ENCODE assay signal across 25 cellular contexts in the genomic region with DNA sequence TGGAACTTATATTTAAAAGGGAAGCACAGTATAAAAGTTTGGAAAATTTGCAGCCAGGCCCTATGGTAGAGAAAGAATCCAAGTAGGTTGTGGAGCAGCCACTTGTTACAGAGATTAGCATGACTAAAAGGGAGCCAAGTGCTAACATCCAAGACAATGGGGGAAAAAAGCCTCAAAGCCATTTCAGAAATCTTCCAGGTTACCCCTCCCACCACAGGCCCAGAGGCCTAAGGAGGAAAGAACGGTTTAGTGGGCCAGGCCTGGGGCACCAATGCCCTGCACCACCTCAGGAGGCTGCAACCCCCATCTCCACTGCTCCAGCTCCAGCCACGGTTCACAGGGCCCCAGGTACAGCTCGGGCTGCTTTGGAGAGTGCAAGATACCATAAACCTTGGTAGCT.
DNase-seq lines count a peak whose midpoint lies in the region; ATAC-seq, FAIRE-seq and TF ChIP-seq lines count a peak whose summit lies in the region.
"Had no signal": no experiment of that assay in that cellular context is flagged by ENCODE, and none has a peak within 500 bp of the region (broad histone marks: within the 10 kb centered on the region; RNA-seq: fewer than 3 reads in every experiment).

No MANE protein-coding gene starts in this region.

- no peak overlapping the region for H2AFZ ChIP-seq in H1 (ENCODE audit: low read length)

- TF ChIP-seq CTCF in HEK293 (tag by site-specific recombination; IDR thresholded peaks at IDR 0.05) (no peak), H1 (IDR thresholded peaks at IDR 0.05; ENCODE audit: control extremely low read depth in 1 of 3, insufficient read depth in 1 of 3, low read depth in 1 of 3, low read length in 3 of 3) (no peak)

- H3K23ac ChIP-seq in H1 (ENCODE audit: insufficient read length): no peak overlapping the region

- peaks cover 17 to 32% (median 24%) of the 10 kb centered on the region in 5 donors for H3K27me3 Mint-ChIP-seq in naive thymus-derived CD4-positive, alpha-beta T cell

- no peak overlapping the region for H3K56ac ChIP-seq in H1 (replicated peaks; ENCODE audit: insufficient read length, low read depth, low read length)

- H4K5ac ChIP-seq in H1 (ENCODE audit: insufficient read length, low read depth, low read length): no peak overlapping the region

- ATAC-seq in left ventricle myocardium superior: no peak
- ATAC-seq in naive thymus-derived CD4-positive, alpha-beta T cell: no peak
- ATAC-seq: CD8-positive, alpha-beta T cell; Right ventricle myocardium inferior had no signal

- H3K4ac ChIP-seq in H1 (replicated peaks; ENCODE audit: insufficient read length, low read depth, low read length): no peak overlapping the region

- DNase-seq in ELF-1 (ENCODE audit: low read depth, low spot score): peak; percentile 73
- no peak for DNase-seq in H1 (ENCODE audit: low read depth in 1 of 2, low spot score in 2 of 2)
- DNase-seq in iPS-NIHi11 (ENCODE audit: low spot score): peak; percentile 55
- DNase-seq in foreskin melanocyte: no peak
- DNase-seq in left ventricle myocardium superior: no peak
- DNase-seq in effector CD8-positive, alpha-beta T cell (lab: John Stamatoyannopoulos, UW): no peak
- DNase-seq in naive thymus-derived CD4-positive, alpha-beta T cell: no peak
- DNase-seq: AML-193; C1 segment of cervical spinal cord; CD8-positive, alpha-beta T cell; DND-41; GOT3; HFFc6; KG1; NCI-H1092 treated with DMSO at 0.1 percent for 48 hours; NCI-H1436 treated with DMSO at 0.1 percent for 48 hours; NCI-H1930; NCI-H345; NCI-H524 treated with DMSO at 0.1 percent for 48 hours; NCI-H82 had no signal

- H2BK15ac ChIP-seq in H1 (ENCODE audit: low read length): no peak overlapping the region

- H2BK120ac ChIP-seq in H1 (replicated peaks; ENCODE audit: low read depth, low read length): no peak overlapping the region

- H3K18ac ChIP-seq in H1 (ENCODE audit: extremely low read depth, low read length): no peak overlapping the region

- H3K79me1 ChIP-seq in H1 (ENCODE audit: low read depth, low read length): peaks cover 9% of the 10 kb centered on the region; the same call in 1 of the 2 replicates

- H3K27ac Mint-ChIP-seq in naive thymus-derived CD4-positive, alpha-beta T cell: no peak overlapping the region
- H3K27ac Mint-ChIP-seq: CD8-positive, alpha-beta T cell; HFFc6 had no signal

- FAIRE-seq in H1 (lab: Jason Lieb, UNC): no peak
- FAIRE-seq: GM12891, RCC 7860 had no signal

- no peak overlapping the region for H3K4me3 Mint-ChIP-seq in naive thymus-derived CD4-positive, alpha-beta T cell
- H3K4me3 Mint-ChIP-seq: CD8-positive, alpha-beta T cell; HFFc6 had no signal

- no peaks in the 10 kb centered on the region for H3K27me3 ChIP-seq in H1 (replicated peaks in 1 of 4; ENCODE audit: control insufficient read depth in 3 of 4, extremely low read depth in 1 of 4, insufficient read depth in 3 of 4, low read length in 3 of 4)
- H3K27me3 ChIP-seq in naive thymus-derived CD4-positive, alpha-beta T cell (ENCODE audit: control insufficient read depth in 2 of 2, insufficient read depth in 2 of 2, low read length in 2 of 2): peaks cover 0 to 1% of the 10 kb centered on the region in 2 donors
- H3K27me3 ChIP-seq: SJSA1 had no signal

- CTCF ChIA-PET in HEK293 (lab: Yijun Ruan, JAX): interaction anchor here (0.5 to 2.7 kb wide), 3 partner anchors 14 to 189 kb away, joined by 3 to 12 read pairs (median 3); no protein-coding TSS in a partner anchor
- CTCF ChIA-PET in H1 (lab: Charles Lee; ENCODE audit: partially characterized antibody): interaction anchor here (0.9 to 17.0 kb wide), 4 partner anchors 9 to 17 kb away, joined by 3 to 345 read pairs (median 12); no protein-coding TSS in a partner anchor
- CTCF ChIA-PET in naive thymus-derived CD4-positive, alpha-beta T cell (lab: Charles Lee): no interaction called here

- no peak overlapping the region for H2BK20ac ChIP-seq in H1 (ENCODE audit: low read length)

- H3K4me2 ChIP-seq in H1 (ENCODE audit: insufficient read depth in 1 of 2, low read depth in 2 of 2, low read length in 2 of 2): peak overlapping the region; percentile 34 to 43; a peak in 3 of 4 replicates

- peaks cover 0 to 22% (median 12%) of the 10 kb centered on the region in 11 donors for H3K9me3 Mint-ChIP-seq in naive thymus-derived CD4-positive, alpha-beta T cell

- H2AK5ac ChIP-seq in H1 (ENCODE audit: low read depth, low read length): no peak overlapping the region

- peaks cover 2% of the 10 kb centered on the region for H3K4me1 ChIP-seq in HEK293 (ENCODE audit: control insufficient read depth, insufficient read depth, low read length)
- H3K4me1 ChIP-seq in H1 (replicated peaks in 1 of 4; ENCODE audit: control insufficient read depth in 3 of 4, insufficient read depth in 4 of 4, low read length in 3 of 4): peaks cover 0 to 35% (median 13%) of the 10 kb centered on the region in 4 experiments; a peak in 5 of 7 replicates
- H3K4me1 ChIP-seq in naive thymus-derived CD4-positive, alpha-beta T cell (ENCODE audit: control insufficient read depth in 2 of 2, insufficient read depth in 2 of 2, low read length in 2 of 2): no peaks in the 10 kb centered on the region

- H3K9ac ChIP-seq in H1 (replicated peaks in 1 of 4; ENCODE audit: extremely low read depth in 1 of 4, low read depth in 3 of 4, low read length in 3 of 4): no peak overlapping the region

- no peak overlapping the region; the same call in 1 of the 2 replicates for H2BK5ac ChIP-seq in H1 (ENCODE audit: low read depth, low read length)

- H3K4me1 Mint-ChIP-seq in naive thymus-derived CD4-positive, alpha-beta T cell: peaks cover 0 to 1% (median 0%) of the 10 kb centered on the region in 7 donors

- no peak overlapping the region for H4K91ac ChIP-seq in H1 (replicated peaks; ENCODE audit: insufficient read length, low read length)

- peaks cover 10 to 12% of the 10 kb centered on the region in 2 experiments for H4K20me1 ChIP-seq in H1 (replicated peaks in 1 of 2; ENCODE audit: control insufficient read depth in 1 of 2, insufficient read depth in 2 of 2, low read length in 2 of 2)

- no peak for TF ChIP-seq RAD21 in H1 (IDR thresholded peaks at IDR 0.05 in 1 of 2, conservative IDR thresholded peaks at IDR 0.05 in 1 of 2; ENCODE audit: low read depth in 2 of 2, low read length in 2 of 2)

- H2BK12ac ChIP-seq in H1 (ENCODE audit: low read depth, low read length): 0 out of 2 replicates have a peak overlapping the region, but pooled peaks have one; percentile 23

- peaks cover 0 to 6% (median 0%) of the 10 kb centered on the region in 5 donors for H3K36me3 Mint-ChIP-seq in naive thymus-derived CD4-positive, alpha-beta T cell

- H3K79me2 ChIP-seq in H1 (ENCODE audit: control insufficient read depth in 1 of 2, insufficient read depth in 2 of 2, low read length in 2 of 2): peaks cover 8 to 96% of the 10 kb centered on the region in 2 experiments

- H4K8ac ChIP-seq in H1 (ENCODE audit: extremely low read depth, insufficient read depth, low read length): peak overlapping the region; percentile 5; the same call in 1 of the 2 replicates

- TF ChIP-seq EP300 in H1 (IDR thresholded peaks at IDR 0.05; ENCODE audit: borderline replicate concordance in 1 of 2, low read depth in 2 of 2, low read length in 2 of 2): peak in 1 of 2 experiments; percentile 54; a peak in 1 of 3 replicates

- no peak overlapping the region for H3K14ac ChIP-seq in H1 (ENCODE audit: insufficient read length)

- no peaks in the 10 kb centered on the region for H3K23me2 ChIP-seq in H1 (ENCODE audit: low read depth, low read length)

- 81% methylated on average over 3 of the region's 3 CpGs; no CpG with 5 or more reads in 1 of the 2 experiments for WGBS in H1 (ENCODE audit: extremely low coverage in 1 of 2, insufficient coverage in 1 of 2, insufficient read length in 1 of 2, insufficient replicate concordance in 2 of 2, low coverage in 1 of 2, low lambda C conversion rate in 2 of 2, missing lambda C conversion rate in 1 of 2), 2 experiments

- H3K27ac ChIP-seq in HEK293 (ENCODE audit: extremely low read depth, low read depth, low read length): no peak overlapping the region
- no peak overlapping the region for H3K27ac ChIP-seq in H1 (ENCODE audit: low read depth, low read length)
- no peak overlapping the region for H3K27ac ChIP-seq in naive thymus-derived CD4-positive, alpha-beta T cell (ENCODE audit: low read depth, low read length)
- H3K27ac ChIP-seq: SJSA1 had no signal

- no peak overlapping the region for H3K4me3 ChIP-seq in HEK293 (ENCODE audit: low read depth, low read length)
- H3K4me3 ChIP-seq in H1 (ENCODE audit: extremely low read depth in 1 of 4, insufficient read depth in 2 of 4, low read depth in 3 of 4, low read length in 4 of 4): peak overlapping the region in 1 of 4 experiments; percentile 18; a peak in 1 of 8 replicates
- H3K4me3 ChIP-seq in naive thymus-derived CD4-positive, alpha-beta T cell (ENCODE audit: low read length): no peak overlapping the region
- H3K4me3 ChIP-seq: SJSA1 had no signal

- no peaks in the 10 kb centered on the region for H3K9me3 ChIP-seq in HEK293 (ENCODE audit: control insufficient read depth, insufficient read depth, low read depth, low read length)
- peaks cover 3 to 4% of the 10 kb centered on the region in 2 experiments for H3K9me3 ChIP-seq in H1 (ENCODE audit: insufficient read depth in 2 of 2, low read depth in 1 of 2, low read length in 1 of 2)
- peaks cover 0 to 7% (median 0%) of the 10 kb centered on the region in 3 experiments for H3K9me3 ChIP-seq in naive thymus-derived CD4-positive, alpha-beta T cell (ENCODE audit: control insufficient read depth in 2 of 3, low read length in 3 of 3)
- H3K9me3 ChIP-seq: SJSA1 had no signal

- POLR2A ChIA-PET in HEK293 (lab: Yijun Ruan, JAX): no interaction called here
- POLR2A ChIA-PET in H1 (lab: Charles Lee; ENCODE audit: partially characterized antibody): interaction anchor here (1.5 kb wide), 1 partner anchor 21 kb away, joined by 5 read pairs; no protein-coding TSS in a partner anchor
- POLR2A ChIA-PET in naive thymus-derived CD4-positive, alpha-beta T cell (lab: Charles Lee): no interaction called here

- H3K36me3 ChIP-seq in HEK293 (ENCODE audit: control insufficient read depth in 2 of 2, insufficient read depth in 1 of 2, low read length in 2 of 2): peaks cover 0 to 14% of the 10 kb centered on the region in 2 experiments; a peak in 1 of 3 replicates
- H3K36me3 ChIP-seq in H1 (ENCODE audit: control insufficient read depth in 2 of 4, insufficient read depth in 4 of 4, low read length in 3 of 4): peaks cover 0 to 12% (median 7%) of the 10 kb centered on the region in 4 experiments; a peak in 3 of 8 replicates
- no peaks in the 10 kb centered on the region for H3K36me3 ChIP-seq in naive thymus-derived CD4-positive, alpha-beta T cell (ENCODE audit: control insufficient read depth in 2 of 3, insufficient read depth in 3 of 3, low read length in 3 of 3)

- TF ChIP-seq POLR2A in H1 (IDR thresholded peaks at IDR 0.05; ENCODE audit: control extremely low read depth in 1 of 2, low read depth in 2 of 2, low read length in 2 of 2): no peak

- intact Hi-C loops in left ventricle myocardium superior (cut with micrococcal nuclease): no loop called here
- intact Hi-C loops in naive thymus-derived CD4-positive, alpha-beta T cell (cut with micrococcal nuclease): no loop called here

TF ChIP-seq in HEK293, 187 proteins besides CTCF, POLR2A, EP300 and RAD21 (continues in another document):
- TF ChIP-seq ZNF221 (tag by site-specific recombination; IDR thresholded peaks at IDR 0.05; ENCODE audit: borderline replicate concordance): no peak

TF ChIP-seq in H1, 55 proteins besides CTCF, POLR2A, EP300 and RAD21 (continues in another document):
- no peak for TF ChIP-seq CHD1 (IDR thresholded peaks at IDR 0.05; ENCODE audit: low read depth, low read length)

Comparison
In these comparisons a context has a peak if more than half of its experiments do, and no peak if none do; other contexts are left out.
1. DNase-seq: peak in ELF-1 (single experiment) and iPS-NIHi11 (single experiment); none in H1 (0 of 2), foreskin melanocyte (single experiment), left ventricle myocardium superior (single experiment), effector CD8-positive, alpha-beta T cell (single experiment) and naive thymus-derived CD4-positive, alpha-beta T cell (0 of 9).